12 cellular contexts compared by ENCODE assay signal in the genomic region with DNA sequence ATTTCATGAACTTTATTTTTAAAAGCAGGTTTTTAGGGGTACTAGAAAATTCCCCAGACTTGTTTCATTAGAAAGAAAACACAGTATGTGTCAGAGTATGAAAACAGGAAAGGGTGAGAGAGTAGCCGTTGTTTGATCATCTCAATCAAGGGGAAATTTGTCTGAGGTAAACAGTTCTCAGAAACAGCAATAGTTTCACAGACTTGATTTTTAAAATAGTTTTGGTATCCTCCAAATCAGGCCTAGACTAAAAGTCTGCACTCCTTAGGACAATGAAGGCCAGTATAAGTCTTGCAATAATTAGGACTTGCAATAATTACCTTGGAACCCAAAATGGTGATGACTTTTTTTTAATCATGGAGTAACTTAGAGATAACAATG.
DNase-seq lines count a peak whose midpoint lies in the region; ATAC-seq, FAIRE-seq and TF ChIP-seq lines count a peak whose summit lies in the region.
"Had no signal": no experiment of that assay in that cellular context is flagged by ENCODE, and none has a peak within 500 bp of the region (broad histone marks: within the 10 kb centered on the region; RNA-seq: fewer than 3 reads in every experiment).

No MANE protein-coding gene starts in this region.

- in situ Hi-C loops in K562 (cut with MboI): no loop called here

- POLR2A ChIA-PET in K562 (lab: Yijun Ruan, JAX): interaction anchor here (0.6 to 1.7 kb wide), 3 partner anchors 9 to 282 kb away, joined by 3 to 4 read pairs (median 4); no protein-coding TSS in a partner anchor

- H3K9me3 ChIP-seq in BLaER1: peaks cover 5% of the 10 kb centered on the region
- H3K9me3 ChIP-seq in K562 (replicated peaks; ENCODE audit: control insufficient read depth, insufficient read depth, low read depth, low read length): no peaks in the 10 kb centered on the region
- no peaks in the 10 kb centered on the region for H3K9me3 ChIP-seq in psoas muscle
- H3K9me3 ChIP-seq: ascending aorta, neutrophil had no signal

- no peak for TF ChIP-seq RAD21 in K562 (CRISPR knock-in tag; conservative IDR thresholded peaks at IDR 0.05 in 1 of 2, IDR thresholded peaks at IDR 0.05 in 1 of 2)

- intact Hi-C loops in K562 (cut with micrococcal nuclease) (loop anchor here (1.0 to 5.0 kb wide), 2 partner anchors 59 to 176 kb away; partner anchors contain the start of gene TAB2), psoas muscle (cut with DNase I) (no loop called here)

- ATAC-seq in GM19025 (IDR thresholded peaks at IDR 0.05; ENCODE audit: low read depth, unreplicated experiment) (peak; percentile 50), HG03280 (IDR thresholded peaks at IDR 0.05; ENCODE audit: unreplicated experiment) (peak; percentile 38), K562 (peak; percentile 21), psoas muscle (no peak)

- DNase-seq in K562 (ENCODE audit: extremely low read depth in 1 of 4, low spot score in 3 of 4) (no peak), psoas muscle (no peak), pons (ENCODE audit: low spot score) (no peak), H4 (ENCODE audit: low spot score) (no peak), UCSD-AML1 (lab: John Stamatoyannopoulos, UW; ENCODE audit: unreplicated experiment) (no peak)
- DNase-seq: HCEC 1CT had no signal

- H3K27me3 ChIP-seq in BLaER1 (no peaks in the 10 kb centered on the region), K562 (ENCODE audit: control insufficient read depth in 2 of 2, insufficient read depth in 2 of 2, low read length in 2 of 2) (no peaks in the 10 kb centered on the region), psoas muscle (ENCODE audit: insufficient read depth in 3 of 3, low read length in 2 of 3) (peaks cover 0 to 2% (median 0%) of the 10 kb centered on the region in 3 donors)
- H3K27me3 ChIP-seq: ascending aorta, neutrophil had no signal

- BruUV-seq in K562 (replicated peaks; lab: Mats Ljungman, UMichigan): no TSS peak

- CTCF ChIA-PET in K562 (lab: Yijun Ruan, JAX; ENCODE audit: low intra/inter-chr PET ratio): no interaction called here

- no peak for TF ChIP-seq EP300 in K562 (IDR thresholded peaks at IDR 0.05; ENCODE audit: low read length)

- H4K20me1 ChIP-seq in BLaER1 (no peaks in the 10 kb centered on the region), K562 (replicated peaks; ENCODE audit: control insufficient read depth, insufficient read depth, low read length) (no peaks in the 10 kb centered on the region)

- H3K36me3 ChIP-seq in BLaER1: no peaks in the 10 kb centered on the region
- no peaks in the 10 kb centered on the region for H3K36me3 ChIP-seq in K562 (ENCODE audit: control insufficient read depth, insufficient read depth, low read length)
- no peaks in the 10 kb centered on the region for H3K36me3 ChIP-seq in psoas muscle (ENCODE audit: insufficient read depth in 1 of 2, low read depth in 1 of 2)
- H3K36me3 ChIP-seq: ascending aorta, neutrophil had no signal

- H3K4me3 ChIP-seq in BLaER1 (no peak overlapping the region), K562 (0 out of 2 replicates have a peak overlapping the region, but pooled peaks have one; percentile 1), psoas muscle (no peak overlapping the region)
- H3K4me3 ChIP-seq: ascending aorta had no signal

- TF ChIP-seq POLR2A in K562 (conservative IDR thresholded peaks at IDR 0.05): no peak

- H2AFZ ChIP-seq in K562 (ENCODE audit: low read depth, low read length): peak overlapping the region; percentile 80

- peaks cover 29% of the 10 kb centered on the region for H3K4me1 ChIP-seq in BLaER1
- peaks cover 11 to 28% of the 10 kb centered on the region in 2 experiments for H3K4me1 ChIP-seq in K562 (replicated peaks in 1 of 2; ENCODE audit: control insufficient read depth in 2 of 2, insufficient read depth in 2 of 2, low read length in 2 of 2)
- H3K4me1 ChIP-seq in psoas muscle: no peaks in the 10 kb centered on the region
- H3K4me1 ChIP-seq: ascending aorta had no signal

- FAIRE-seq in K562 (lab: Jason Lieb, UNC): no peak

- no peaks in the 10 kb centered on the region for H3K79me2 ChIP-seq in K562 (ENCODE audit: control insufficient read depth, insufficient read depth, low read length)

- no peak for TF ChIP-seq CTCF in K562 (IDR thresholded peaks at IDR 0.05 in 2 of 3, conservative IDR thresholded peaks at IDR 0.05 in 1 of 3; ENCODE audit: insufficient read depth in 2 of 3, low read depth in 1 of 3, low read length in 3 of 3)
- no peak for TF ChIP-seq CTCF in psoas muscle (IDR thresholded peaks at IDR 0.05)

- WGBS in K562 (ENCODE audit: insufficient coverage, low coverage, missing lambda C conversion rate): 0% methylated on average over 1 of the region's 1 CpG
- 64 to 68% (median 67%) methylated on average over 1 of the region's 1 CpG for WGBS in psoas muscle, 3 donors

- H3K9ac ChIP-seq in BLaER1: peak overlapping the region; percentile 53; the same call in 1 of the 2 replicates
- peak overlapping the region in 1 of 2 experiments; percentile 58; a peak in 2 of 4 replicates for H3K9ac ChIP-seq in K562 (ENCODE audit: insufficient read depth in 1 of 2, low read depth in 2 of 2, low read length in 2 of 2)

- H3K27ac ChIP-seq in BLaER1 (peak overlapping the region; percentile 59), K562 (ENCODE audit: extremely low read depth, low read depth, low read length) (peak overlapping the region; percentile 78), psoas muscle (no peak overlapping the region)
- H3K27ac ChIP-seq: ascending aorta, C4-2B, neutrophil had no signal

- H3K4me2 ChIP-seq in BLaER1 (peak overlapping the region; percentile 66), K562 (ENCODE audit: insufficient read depth, low read length) (peak overlapping the region; percentile 74)

- no peaks in the 10 kb centered on the region for H3K9me1 ChIP-seq in K562 (ENCODE audit: control insufficient read depth, insufficient read depth, low read length)

TF ChIP-seq in K562, 482 proteins besides CTCF, POLR2A, EP300 and RAD21 (continues in another document):
- TF ChIP-seq EZH2 (IDR thresholded peaks at IDR 0.05; ENCODE audit: borderline replicate concordance, low read depth, low read length) (no peak), FOXK2 (conservative IDR thresholded peaks at IDR 0.05 in 1 of 2, IDR thresholded peaks at IDR 0.05 in 1 of 2; ENCODE audit: low read depth in 2 of 2) (peak in 1 of 2 experiments; percentile 4; a peak in 1 of 4 replicates), ZKSCAN8 (CRISPR knock-in tag; IDR thresholded peaks at IDR 0.05) (peak; percentile 67; the same call in 1 of the 2 replicates)
- TF ChIP-seq, protein P1, sequence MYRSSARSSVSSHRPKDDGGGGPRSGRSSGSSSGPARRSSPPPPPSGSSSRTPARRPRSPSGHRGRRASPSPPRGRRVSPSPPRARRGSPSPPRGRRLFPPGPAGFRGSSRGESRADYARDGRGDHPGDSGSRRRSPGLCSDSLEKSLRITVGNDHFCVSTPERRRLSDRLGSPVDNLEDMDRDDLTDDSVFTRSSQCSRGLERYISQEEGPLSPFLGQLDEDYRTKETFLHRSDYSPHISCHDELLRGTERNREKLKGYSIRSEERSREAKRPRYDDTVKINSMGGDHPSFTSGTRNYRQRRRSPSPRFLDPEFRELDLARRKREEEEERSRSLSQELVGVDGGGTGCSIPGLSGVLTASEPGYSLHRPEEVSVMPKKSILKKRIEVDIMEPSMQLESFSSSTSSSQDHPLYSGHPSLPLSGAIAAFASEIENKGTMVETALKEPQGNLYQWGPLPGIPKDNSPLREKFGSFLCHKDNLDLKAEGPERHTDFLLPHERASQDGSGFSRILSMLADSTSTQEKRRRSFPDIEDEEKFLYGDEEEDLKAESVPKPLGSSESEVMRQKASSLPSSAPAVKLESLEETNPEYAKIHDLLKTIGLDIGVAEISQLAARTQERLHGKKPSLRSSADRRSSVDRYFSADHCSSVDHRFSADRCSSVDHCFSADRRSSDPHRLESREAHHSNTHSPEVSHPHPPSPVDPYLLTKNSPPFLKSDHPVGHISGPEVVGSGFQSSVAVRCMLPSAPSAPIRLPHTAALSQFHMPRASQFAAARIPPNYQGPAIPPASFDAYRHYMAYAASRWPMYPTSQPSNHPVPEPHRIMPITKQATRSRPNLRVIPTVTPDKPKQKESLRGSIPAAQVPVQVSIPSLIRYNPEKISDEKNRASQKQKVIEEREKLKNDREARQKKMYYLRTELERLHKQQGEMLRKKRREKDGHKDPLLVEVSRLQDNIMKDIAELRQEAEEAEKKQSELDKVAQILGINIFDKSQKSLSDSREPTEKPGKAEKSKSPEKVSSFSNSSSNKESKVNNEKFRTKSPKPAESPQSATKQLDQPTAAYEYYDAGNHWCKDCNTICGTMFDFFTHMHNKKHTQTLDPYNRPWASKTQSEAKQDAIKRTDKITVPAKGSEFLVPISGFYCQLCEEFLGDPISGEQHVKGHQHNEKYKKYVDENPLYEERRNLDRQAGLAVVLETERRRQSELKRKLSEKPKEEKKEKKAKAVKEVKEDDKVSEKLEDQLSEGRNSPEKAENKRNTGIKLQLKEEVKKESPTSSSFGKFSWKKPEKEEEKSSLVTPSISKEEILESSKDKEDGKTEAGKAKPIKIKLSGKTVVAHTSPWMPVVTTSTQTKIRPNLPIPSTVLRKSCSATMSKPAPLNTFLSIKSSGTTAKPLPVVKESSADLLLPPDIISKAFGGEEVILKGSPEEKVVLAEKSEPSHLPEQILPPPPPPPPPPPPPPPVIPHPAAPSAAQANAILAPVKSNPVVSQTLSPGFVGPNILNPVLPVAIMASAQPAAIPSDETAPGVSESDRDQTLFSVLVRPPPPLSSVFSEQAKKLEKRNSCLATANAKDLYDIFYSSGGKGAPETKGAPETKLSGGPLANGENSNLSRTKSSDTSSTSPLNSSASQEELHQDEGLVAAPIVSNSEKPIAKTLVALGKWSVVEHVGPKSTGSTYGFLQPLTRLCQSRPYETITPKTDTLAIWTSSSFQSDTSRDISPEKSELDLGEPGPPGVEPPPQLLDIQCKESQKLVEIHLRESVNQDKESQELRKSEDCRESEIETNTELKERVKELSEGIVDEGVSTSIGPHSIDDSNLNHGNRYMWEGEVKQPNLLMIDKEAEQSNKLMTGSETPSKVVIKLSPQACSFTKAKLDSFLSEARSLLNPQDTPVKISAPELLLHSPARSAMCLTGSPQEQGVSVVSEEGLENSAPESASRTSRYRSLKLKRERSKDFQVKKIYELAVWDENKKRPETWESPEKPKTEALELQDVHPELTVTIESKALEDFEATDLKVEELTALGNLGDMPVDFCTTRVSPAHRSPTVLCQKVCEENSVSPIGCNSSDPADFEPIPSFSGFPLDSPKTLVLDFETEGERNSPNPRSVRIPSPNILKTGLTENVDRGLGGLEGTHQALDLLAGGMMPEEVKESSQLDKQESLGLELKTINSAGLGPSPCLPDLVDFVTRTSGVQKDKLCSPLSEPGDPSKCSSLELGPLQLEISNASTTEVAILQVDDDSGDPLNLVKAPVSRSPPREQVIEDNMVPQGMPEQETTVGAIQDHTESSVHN (IDR thresholded peaks at IDR 0.05; ENCODE audit: borderline replicate concordance in 1 of 2, low read depth in 1 of 2): 0 out of 4 replicates have a peak, but pooled peaks of 1 of the 2 experiments have one; percentile 19

Comparison
In these comparisons a context has a peak if more than half of its experiments do, and no peak if none do; other contexts are left out.
1. ATAC-seq: peak in GM19025 (single experiment), HG03280 (single experiment) and K562 (single experiment); none in psoas muscle (0 of 4).